Comparison of ENCODE assay signal across 3 cellular contexts in genomic region chr2:85969367-85969766, GRCh38.
DNase-seq lines count a peak whose midpoint lies in the region; ATAC-seq, FAIRE-seq and TF ChIP-seq lines count a peak whose summit lies in the region.
"Not testable (repeated sequence)": the region's sequence is repeated elsewhere in the genome, so short reads cannot be mapped to it uniquely, and the experiment has no call there.

No MANE protein-coding gene starts in this region.

- not testable (repeated sequence) for TF ChIP-seq RAD21 in K562 (CRISPR knock-in tag; conservative IDR thresholded peaks at IDR 0.05 in 1 of 2, IDR thresholded peaks at IDR 0.05 in 1 of 2)

- H3K36me3 Mint-ChIP-seq in activated naive CD4-positive, alpha-beta T cell treated with anti-CD3 and anti-CD28 coated beads, Interleukin-2, amount 50 U/mL, for 24 hours, result not testable (repeated sequence)

- not testable (repeated sequence) for BruUV-seq in K562 (replicated peaks; lab: Mats Ljungman, UMichigan)

- H3K4me1 Mint-ChIP-seq in activated naive CD4-positive, alpha-beta T cell treated with anti-CD3 and anti-CD28 coated beads, Interleukin-2, amount 50 U/mL, for 24 hours, result not testable (repeated sequence)

- not testable (repeated sequence) for H3K4me3 ChIP-seq in HEK293 (ENCODE audit: low read depth, low read length); K562

- not testable (repeated sequence) for H3K79me2 ChIP-seq in K562 (ENCODE audit: control insufficient read depth, insufficient read depth, low read length)

- WGBS in K562 (ENCODE audit: insufficient coverage, low coverage, missing lambda C conversion rate), result no CpG with 5 or more reads among the region's 6 CpGs

- CTCF ChIA-PET in HEK293 (lab: Yijun Ruan, JAX); K562 (lab: Yijun Ruan, JAX; ENCODE audit: low intra/inter-chr PET ratio): not testable (repeated sequence)

- ATAC-seq in K562, result not testable (repeated sequence)

- TF ChIP-seq CTCF in HEK293 (tag by site-specific recombination; IDR thresholded peaks at IDR 0.05); K562 (IDR thresholded peaks at IDR 0.05 in 2 of 3, conservative IDR thresholded peaks at IDR 0.05 in 1 of 3; ENCODE audit: insufficient read depth in 2 of 3, low read depth in 1 of 3, low read length in 3 of 3): not testable (repeated sequence)

- peak overlapping the region; percentile 25 for H3K27ac Mint-ChIP-seq in activated naive CD4-positive, alpha-beta T cell treated with anti-CD3 and anti-CD28 coated beads, Interleukin-2, amount 50 U/mL, for 24 hours

- H3K9ac ChIP-seq in K562 (ENCODE audit: insufficient read depth in 1 of 2, low read depth in 2 of 2, low read length in 2 of 2), result not testable (repeated sequence)

- H3K27ac ChIP-seq in HEK293 (ENCODE audit: extremely low read depth, low read depth, low read length); K562 (ENCODE audit: extremely low read depth, low read depth, low read length): not testable (repeated sequence)

- in situ Hi-C loops in K562 (cut with MboI), result not testable (repeated sequence)

- H3K9me1 ChIP-seq in K562 (ENCODE audit: control insufficient read depth, insufficient read depth, low read length), result not testable (repeated sequence)

- POLR2A ChIA-PET in HEK293 (lab: Yijun Ruan, JAX); K562 (lab: Yijun Ruan, JAX): not testable (repeated sequence)

- H3K4me1 ChIP-seq in HEK293 (ENCODE audit: control insufficient read depth, insufficient read depth, low read length); K562 (replicated peaks in 1 of 2; ENCODE audit: control insufficient read depth in 2 of 2, insufficient read depth in 2 of 2, low read length in 2 of 2): not testable (repeated sequence)

- DNase-seq in K562 (ENCODE audit: extremely low read depth in 1 of 4, low spot score in 3 of 4), result not testable (repeated sequence)

- not testable (repeated sequence) for H2AFZ ChIP-seq in K562 (ENCODE audit: low read depth, low read length)

- intact Hi-C loops in K562 (cut with micrococcal nuclease), result not testable (repeated sequence)

- not testable (repeated sequence) for TF ChIP-seq POLR2A in K562 (conservative IDR thresholded peaks at IDR 0.05)

- not testable (repeated sequence) for H3K4me3 Mint-ChIP-seq in activated naive CD4-positive, alpha-beta T cell treated with anti-CD3 and anti-CD28 coated beads, Interleukin-2, amount 50 U/mL, for 24 hours

- TF ChIP-seq EP300 in K562 (IDR thresholded peaks at IDR 0.05; ENCODE audit: low read length), result not testable (repeated sequence)

- not testable (repeated sequence) for H3K9me3 ChIP-seq in HEK293 (ENCODE audit: control insufficient read depth, insufficient read depth, low read depth, low read length); K562 (replicated peaks; ENCODE audit: control insufficient read depth, insufficient read depth, low read depth, low read length)

- H3K27me3 Mint-ChIP-seq in activated naive CD4-positive, alpha-beta T cell treated with anti-CD3 and anti-CD28 coated beads, Interleukin-2, amount 50 U/mL, for 24 hours, result not testable (repeated sequence)

- not testable (repeated sequence) for H3K4me2 ChIP-seq in K562 (ENCODE audit: insufficient read depth, low read length)

- not testable (repeated sequence) for H3K27me3 ChIP-seq in K562 (ENCODE audit: control insufficient read depth in 2 of 2, insufficient read depth in 2 of 2, low read length in 2 of 2)

- H3K9me3 Mint-ChIP-seq in activated naive CD4-positive, alpha-beta T cell treated with anti-CD3 and anti-CD28 coated beads, Interleukin-2, amount 50 U/mL, for 24 hours, result not testable (repeated sequence)

- FAIRE-seq in K562 (lab: Jason Lieb, UNC), result not testable (repeated sequence)

- not testable (repeated sequence) for H4K20me1 ChIP-seq in K562 (replicated peaks; ENCODE audit: control insufficient read depth, insufficient read depth, low read length)

- not testable (repeated sequence) for H3K36me3 ChIP-seq in HEK293 (ENCODE audit: control insufficient read depth in 2 of 2, insufficient read depth in 1 of 2, low read length in 2 of 2); K562 (ENCODE audit: control insufficient read depth, insufficient read depth, low read length)

TF ChIP-seq in HEK293, 187 proteins besides CTCF, POLR2A, EP300 and RAD21:
- TF ChIP-seq ZNF146 (tag by site-specific recombination; IDR thresholded peaks at IDR 0.05), result peak; percentile 63

TF ChIP-seq in K562, 482 proteins besides CTCF, POLR2A, EP300 and RAD21:
- TF ChIP-seq KDM1A (IDR thresholded peaks at IDR 0.05), result peak; percentile 32 to 45; a peak in 1 of 4 replicates
- TF ChIP-seq BCOR (IDR thresholded peaks at IDR 0.05), result peak; percentile 82
